In the genomic region with DNA sequence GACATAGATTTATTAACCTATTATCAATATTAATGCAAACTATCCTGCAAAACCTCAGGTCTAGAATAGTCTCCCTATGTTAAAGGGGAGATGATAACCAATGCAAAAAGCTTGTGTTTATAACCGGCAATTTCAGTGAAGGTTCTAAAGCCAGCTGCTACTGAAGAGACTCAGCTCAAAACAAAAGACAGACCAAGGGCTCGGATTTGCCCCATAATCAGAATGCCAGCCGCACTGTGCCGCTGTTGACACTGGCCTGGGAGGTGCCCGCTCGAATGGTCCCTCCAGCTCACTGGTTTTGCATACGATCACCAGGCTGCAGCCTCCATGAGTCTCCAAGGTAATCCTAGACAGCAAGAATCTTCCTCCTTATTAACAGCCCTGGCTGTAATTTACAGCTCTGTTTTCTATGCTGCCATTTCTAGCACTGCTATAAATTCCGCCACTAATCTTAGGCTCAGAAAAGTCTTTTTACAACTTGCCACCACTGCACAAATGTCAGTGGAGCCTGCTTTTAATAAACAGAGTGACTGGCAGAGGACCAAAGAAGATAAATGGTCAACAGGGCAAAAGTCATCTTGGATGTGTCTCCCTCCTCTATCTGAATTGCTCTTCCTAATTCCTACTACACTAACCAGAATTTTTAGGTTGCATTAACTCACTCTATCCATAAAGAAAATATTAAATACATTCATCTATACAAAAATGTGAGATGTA, we compare ENCODE assay signal across 24 cellular contexts.
DNase-seq lines count a peak whose midpoint lies in the region; ATAC-seq and TF ChIP-seq lines count a peak whose summit lies in the region.
"Had no signal": no experiment of that assay in that cellular context is flagged by ENCODE, and none has a peak within 500 bp of the region (broad histone marks: within the 10 kb centered on the region; RNA-seq: fewer than 3 reads in every experiment).

No MANE protein-coding gene starts in this region.

- no peak for ATAC-seq in natural killer cell
- ATAC-seq: heart right ventricle had no signal

- no peak for TF ChIP-seq CTCF in natural killer cell (IDR thresholded peaks at IDR 0.05)

- intact Hi-C loops in posterior cingulate gyrus (cut with DNase I) (no loop called here), natural killer cell (cut with micrococcal nuclease) (no loop called here)

- H3K9me3 Mint-ChIP-seq in natural killer cell = no peaks in the 10 kb centered on the region
- H3K9me3 Mint-ChIP-seq: activated B cell treated with CpG ODN at 0.5 μM for 24 hours; activated naive CD8-positive, alpha-beta T cell treated with anti-CD3 and anti-CD28 coated beads for 36 hours; activated T-helper 2 cell treated with anti-CD3 and anti-CD28 coated beads, Interferon-gamma antibody, Interleukin-2, Interleukin-4, amounts not matched to agents 10 μg/mL and 5 μg/mL and 100 μg/mL, durations not matched to agents 14 hours and 24 hours and 36 hours; CD8-positive, alpha-beta memory T cell had no signal

- H3K27ac Mint-ChIP-seq in natural killer cell = no peak overlapping the region
- H3K27ac Mint-ChIP-seq: activated B cell treated with CpG ODN at 0.5 μM for 24 hours; activated naive CD8-positive, alpha-beta T cell treated with anti-CD3 and anti-CD28 coated beads for 36 hours; activated T-helper 2 cell treated with anti-CD3 and anti-CD28 coated beads, Interferon-gamma antibody, Interleukin-2, Interleukin-4, amounts not matched to agents 10 μg/mL and 5 μg/mL and 100 μg/mL, durations not matched to agents 14 hours and 24 hours and 36 hours; CD8-positive, alpha-beta memory T cell had no signal

- peak; percentile 51 for DNase-seq in DMS153 (lab: John Stamatoyannopoulos, UW)
- DNase-seq in DMS153 treated with DMSO at 0.1 percent for 48 hours (lab: John Stamatoyannopoulos, UW; ENCODE audit: unreplicated experiment) = no peak
- peak; percentile 11 to 40 for DNase-seq in SHP77 (lab: John Stamatoyannopoulos, UW)
- peak; percentile 94 for DNase-seq in left kidney (ENCODE audit: low read depth, low spot score)
- peak in 7 of 10 donors; percentile 12 to 87 (median 32) for DNase-seq in posterior cingulate gyrus
- no peak for DNase-seq in activated naive CD4-positive, alpha-beta T cell (lab: John Stamatoyannopoulos, UW)
- DNase-seq in natural killer cell = no peak
- no peak for DNase-seq in NCI-H524 treated with DMSO at 0.1 percent for 48 hours (lab: John Stamatoyannopoulos, UW)
- DNase-seq: activated B cell treated with CpG ODN at 0.5 μM for 24 hours; activated CD4-positive, alpha-beta T cell treated with anti-CD3 and anti-CD28 coated beads, Interleukin-2, amount 50 U/mL, for 4 hours; activated CD8-positive, alpha-beta memory T cell treated with anti-CD3 and anti-CD28 coated beads, Interleukin-2, amount 50 U/mL, for 4 hours; activated naive CD8-positive, alpha-beta T cell treated with anti-CD3 and anti-CD28 coated beads for 36 hours; CD8-positive, alpha-beta memory T cell; GDM1; heart right ventricle; left lung; NCI-H1048; NCI-H2081 treated with DMSO at 0.1 percent for 48 hours; NCI-H510A treated with DMSO at 0.1 percent for 48 hours; sigmoid colon; stomach; T-helper 9 cell; transverse colon had no signal

- H3K27me3 Mint-ChIP-seq in natural killer cell (ENCODE audit: low read depth in 2 of 2) = peaks cover 5 to 30% of the 10 kb centered on the region in 2 donors

- H3K4me3 Mint-ChIP-seq in natural killer cell = no peak overlapping the region
- H3K4me3 Mint-ChIP-seq: activated B cell treated with CpG ODN at 0.5 μM for 24 hours; activated naive CD8-positive, alpha-beta T cell treated with anti-CD3 and anti-CD28 coated beads for 36 hours; CD8-positive, alpha-beta memory T cell had no signal

- no peaks in the 10 kb centered on the region for H3K36me3 Mint-ChIP-seq in natural killer cell
- H3K36me3 Mint-ChIP-seq: activated naive CD8-positive, alpha-beta T cell treated with anti-CD3 and anti-CD28 coated beads for 36 hours; CD8-positive, alpha-beta memory T cell had no signal

- no peaks in the 10 kb centered on the region for H3K4me1 Mint-ChIP-seq in natural killer cell
- H3K4me1 Mint-ChIP-seq: activated B cell treated with CpG ODN at 0.5 μM for 24 hours; activated naive CD8-positive, alpha-beta T cell treated with anti-CD3 and anti-CD28 coated beads for 36 hours; CD8-positive, alpha-beta memory T cell had no signal

Comparison
In these comparisons a context has a peak if more than half of its experiments do, and no peak if none do; other contexts are left out.
1. DNase-seq: peak in DMS153 (single experiment), SHP77 (2 of 2), left kidney (single experiment) and posterior cingulate gyrus (7 of 10); none in DMS153 treated with DMSO at 0.1 percent for 48 hours (single experiment), activated naive CD4-positive, alpha-beta T cell (0 of 4), natural killer cell (single experiment) and NCI-H524 treated with DMSO at 0.1 percent for 48 hours (single experiment).